ENCODE assay signal across 7 cellular contexts in the genomic region with DNA sequence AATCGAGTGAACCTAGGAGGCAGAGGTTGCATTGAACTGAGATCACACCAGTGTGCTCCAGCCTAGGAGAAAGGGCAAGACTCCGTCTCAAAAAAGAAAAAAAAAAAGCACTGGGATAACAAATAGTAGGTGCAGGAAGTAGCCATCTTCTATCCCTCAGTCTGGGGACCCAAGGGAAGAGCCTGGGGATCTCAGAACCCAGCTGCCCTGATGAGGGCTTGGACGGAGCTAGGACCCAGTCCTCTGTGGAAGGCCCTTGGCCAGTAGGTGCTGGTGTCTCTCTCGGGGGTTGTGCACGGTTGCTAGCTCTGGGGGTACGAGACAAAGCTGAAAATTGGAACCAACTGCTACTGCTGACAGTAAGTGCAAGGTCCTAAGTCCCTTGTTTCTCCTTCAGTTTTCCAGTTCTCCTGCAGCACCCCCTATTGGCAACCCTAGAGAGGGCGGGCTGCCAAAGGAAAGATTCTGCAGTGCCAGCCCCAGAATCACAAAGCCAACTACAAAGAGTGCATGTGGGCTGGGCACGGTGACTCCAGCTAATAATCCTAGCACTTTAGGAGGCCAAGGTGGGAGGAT. TPM values are rescaled to one million over a fixed set of nuclear protein-coding genes. Genes with fewer than 3 reads are reported as not detected.
DNase-seq lines count a peak whose midpoint lies in the region; ATAC-seq and TF ChIP-seq lines count a peak whose summit lies in the region.

No MANE protein-coding gene starts in this region.

- DNase-seq in GM12865 (ENCODE audit: low read depth) (peak; percentile 32), NAMALWA (ENCODE audit: low spot score) (peak; percentile 52), fibroblast of mammary gland (ENCODE audit: low read depth) (peak; percentile 59), nephron progenitor cell (peak; percentile 37)
- peak; percentile 57 for DNase-seq in activated CD4-positive, alpha-beta memory T cell treated with anti-CD3 and anti-CD28 coated beads, Interleukin-2, amount 10 ng/mL, durations not matched to agents 7 days and 5 days
- no peak for DNase-seq in effector memory CD8-positive, alpha-beta T cell

- H3K27me3 Mint-ChIP-seq in activated CD4-positive, alpha-beta memory T cell treated with anti-CD3 and anti-CD28 coated beads, Interleukin-2, amount 10 ng/mL, durations not matched to agents 7 days and 5 days = no peaks in the 10 kb centered on the region
- no peaks in the 10 kb centered on the region for H3K27me3 Mint-ChIP-seq in nephron progenitor cell (ENCODE audit: low read depth, poor library complexity)
- no peaks in the 10 kb centered on the region for H3K27me3 Mint-ChIP-seq in effector memory CD8-positive, alpha-beta T cell

- no peak overlapping the region for H3K4me3 Mint-ChIP-seq in activated CD4-positive, alpha-beta memory T cell treated with anti-CD3 and anti-CD28 coated beads, Interleukin-2, amount 10 ng/mL, durations not matched to agents 7 days and 5 days
- no peak overlapping the region for H3K4me3 Mint-ChIP-seq in nephron progenitor cell
- no peak overlapping the region for H3K4me3 Mint-ChIP-seq in effector memory CD8-positive, alpha-beta T cell

- peak; percentile 54 for TF ChIP-seq CTCF in GM12865 (IDR thresholded peaks at IDR 0.05; ENCODE audit: insufficient read depth, low read depth, low read length, missing control alignments)
- peak; percentile 72 for TF ChIP-seq CTCF in fibroblast of mammary gland (conservative IDR thresholded peaks at IDR 0.05; ENCODE audit: control insufficient read depth, insufficient read depth, low read depth, low read length)
- peak; percentile 46 for TF ChIP-seq CTCF in nephron progenitor cell (IDR thresholded peaks at IDR 0.05)

- no peak overlapping the region for H3K4me3 ChIP-seq in GM12865 (ENCODE audit: low read depth, low read length)
- no peak overlapping the region for H3K4me3 ChIP-seq in fibroblast of mammary gland (ENCODE audit: control insufficient read depth, low read depth, low read length)

- POLR2A ChIA-PET in activated CD4-positive, alpha-beta memory T cell treated with anti-CD3 and anti-CD28 coated beads, Interleukin-2, amount 10 ng/mL, durations not matched to agents 7 days and 5 days (lab: Charles Lee) = interaction anchor here (0.9 kb wide), 1 partner anchor 18 kb away, joined by 3 read pairs; no protein-coding TSS in a partner anchor

- CTCF ChIA-PET in activated CD4-positive, alpha-beta memory T cell treated with anti-CD3 and anti-CD28 coated beads, Interleukin-2, amount 10 ng/mL, durations not matched to agents 7 days and 5 days (lab: Charles Lee) = interaction anchor here (0.6 to 1.8 kb wide), 11 partner anchors 8 to 284 kb away, joined by 3 to 6 read pairs (median 3); no protein-coding TSS in a partner anchor

- no peaks in the 10 kb centered on the region for H3K4me1 Mint-ChIP-seq in activated CD4-positive, alpha-beta memory T cell treated with anti-CD3 and anti-CD28 coated beads, Interleukin-2, amount 10 ng/mL, durations not matched to agents 7 days and 5 days
- H3K4me1 Mint-ChIP-seq in nephron progenitor cell = no peaks in the 10 kb centered on the region
- no peaks in the 10 kb centered on the region for H3K4me1 Mint-ChIP-seq in effector memory CD8-positive, alpha-beta T cell (ENCODE audit: low read depth in 2 of 2)

- H3K27ac Mint-ChIP-seq in activated CD4-positive, alpha-beta memory T cell treated with anti-CD3 and anti-CD28 coated beads, Interleukin-2, amount 10 ng/mL, durations not matched to agents 7 days and 5 days = no peak overlapping the region
- H3K27ac Mint-ChIP-seq in nephron progenitor cell = no peak overlapping the region
- no peak overlapping the region for H3K27ac Mint-ChIP-seq in effector memory CD8-positive, alpha-beta T cell

- no peak for ATAC-seq in HG02970 (IDR thresholded peaks at IDR 0.05; ENCODE audit: low FRiP score, unreplicated experiment)
- no peak for ATAC-seq in effector memory CD8-positive, alpha-beta T cell (replicated peaks)

- H3K9me3 Mint-ChIP-seq in activated CD4-positive, alpha-beta memory T cell treated with anti-CD3 and anti-CD28 coated beads, Interleukin-2, amount 10 ng/mL, durations not matched to agents 7 days and 5 days = no peaks in the 10 kb centered on the region
- H3K9me3 Mint-ChIP-seq in nephron progenitor cell = no peaks in the 10 kb centered on the region
- H3K9me3 Mint-ChIP-seq in effector memory CD8-positive, alpha-beta T cell = no peaks in the 10 kb centered on the region

- peaks cover 6% of the 10 kb centered on the region for H3K36me3 Mint-ChIP-seq in activated CD4-positive, alpha-beta memory T cell treated with anti-CD3 and anti-CD28 coated beads, Interleukin-2, amount 10 ng/mL, durations not matched to agents 7 days and 5 days (ENCODE audit: low read depth)
- H3K36me3 Mint-ChIP-seq in nephron progenitor cell (ENCODE audit: low read depth) = peaks cover 30% of the 10 kb centered on the region
- H3K36me3 Mint-ChIP-seq in effector memory CD8-positive, alpha-beta T cell (ENCODE audit: insufficient read depth) = peaks cover 9% of the 10 kb centered on the region

RNA-seq across cellular contexts. Expression of a gene that starts 57.6 kb away (rescaled TPM):
- 10 to 100 TPM; 22.5 to 22.7 TPM for total RNA-seq in activated CD4-positive, alpha-beta memory T cell treated with anti-CD3 and anti-CD28 coated beads, Interleukin-2, amount 10 ng/mL, durations not matched to agents 7 days and 5 days

Comparison
In these comparisons a context has a peak if more than half of its experiments do, and no peak if none do; other contexts are left out.
1. DNase-seq: peak in GM12865 (single experiment), NAMALWA (single experiment), activated CD4-positive, alpha-beta memory T cell treated with anti-CD3 and anti-CD28 coated beads, Interleukin-2, amount 10 ng/mL, durations not matched to agents 7 days and 5 days (single experiment), fibroblast of mammary gland (single experiment) and nephron progenitor cell (single experiment); none in effector memory CD8-positive, alpha-beta T cell (0 of 3).
2. Peak in every context shown above with its lines, with median percentiles within 50 percentile points of each other: CTCF ChIP-seq.